In the genomic region with DNA sequence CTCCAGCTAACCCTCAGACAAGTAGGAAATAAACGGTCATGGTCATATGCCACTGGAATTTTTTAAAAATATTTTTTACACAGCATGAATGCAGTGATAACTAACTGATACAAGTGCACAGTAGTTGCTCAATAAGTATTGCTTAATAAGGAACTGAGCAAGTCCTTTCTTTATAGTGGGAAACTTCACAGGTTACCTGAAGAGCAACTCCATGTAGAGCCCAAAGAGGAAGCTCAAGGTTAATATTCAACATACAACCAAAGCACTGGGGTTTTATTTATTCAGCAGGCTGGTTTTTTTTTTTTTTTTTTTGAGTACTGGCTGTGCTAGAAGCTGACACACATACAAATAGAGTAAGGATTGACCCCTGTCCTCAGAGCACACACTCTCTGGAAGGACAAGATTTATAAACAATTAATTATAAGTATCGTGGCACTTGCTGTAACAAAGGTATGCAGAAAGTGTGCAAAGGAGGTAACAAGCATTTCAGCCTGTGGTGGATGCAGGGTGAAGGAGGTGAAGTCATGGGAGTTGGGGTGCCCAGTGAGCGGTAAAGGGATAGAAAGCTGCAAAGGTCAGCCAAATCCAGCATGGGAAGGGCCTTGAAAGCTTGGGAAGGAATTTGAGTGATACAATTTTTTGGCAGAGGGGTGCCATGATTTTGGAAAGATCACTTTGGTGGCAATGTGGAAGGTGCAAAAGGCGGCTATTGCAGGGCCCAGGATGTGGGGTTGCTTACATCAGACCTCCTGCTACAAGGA, we compare ENCODE assay signal across 1 cellular context.
TF ChIP-seq lines count a peak whose summit lies in the region.

No MANE protein-coding gene starts in this region.

TF ChIP-seq in HepG2, 621 proteins besides CTCF, POLR2A, EP300 and RAD21 (continued from another document):
- TF ChIP-seq, protein P1, sequence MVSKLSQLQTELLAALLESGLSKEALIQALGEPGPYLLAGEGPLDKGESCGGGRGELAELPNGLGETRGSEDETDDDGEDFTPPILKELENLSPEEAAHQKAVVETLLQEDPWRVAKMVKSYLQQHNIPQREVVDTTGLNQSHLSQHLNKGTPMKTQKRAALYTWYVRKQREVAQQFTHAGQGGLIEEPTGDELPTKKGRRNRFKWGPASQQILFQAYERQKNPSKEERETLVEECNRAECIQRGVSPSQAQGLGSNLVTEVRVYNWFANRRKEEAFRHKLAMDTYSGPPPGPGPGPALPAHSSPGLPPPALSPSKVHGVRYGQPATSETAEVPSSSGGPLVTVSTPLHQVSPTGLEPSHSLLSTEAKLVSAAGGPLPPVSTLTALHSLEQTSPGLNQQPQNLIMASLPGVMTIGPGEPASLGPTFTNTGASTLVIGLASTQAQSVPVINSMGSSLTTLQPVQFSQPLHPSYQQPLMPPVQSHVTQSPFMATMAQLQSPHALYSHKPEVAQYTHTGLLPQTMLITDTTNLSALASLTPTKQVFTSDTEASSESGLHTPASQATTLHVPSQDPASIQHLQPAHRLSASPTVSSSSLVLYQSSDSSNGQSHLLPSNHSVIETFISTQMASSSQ (IDR thresholded peaks at IDR 0.05; ENCODE audit: low read depth): 0 out of 2 replicates have a peak, but pooled peaks have one; percentile 63
- TF ChIP-seq, protein P1 (CRISPR knock-in tag; IDR thresholded peaks at IDR 0.05; ENCODE audit: borderline replicate concordance): peak; percentile 27; the same call in 1 of the 2 replicates
- no peak for TF ChIP-seq REPIN1 (CRISPR knock-in tag; IDR thresholded peaks at IDR 0.05; ENCODE audit: borderline replicate concordance, low read depth)
- TF ChIP-seq TAF1 (CRISPR knock-in tag; IDR thresholded peaks at IDR 0.05): no peak
- TF ChIP-seq RXRB (CRISPR knock-in tag; IDR thresholded peaks at IDR 0.05; ENCODE audit: borderline replicate concordance): no peak; the same call in 1 of the 2 replicates
- TF ChIP-seq ZNF580 (CRISPR knock-in tag; IDR thresholded peaks at IDR 0.05; ENCODE audit: borderline replicate concordance, low read depth): no peak
- TF ChIP-seq, protein P2, sequence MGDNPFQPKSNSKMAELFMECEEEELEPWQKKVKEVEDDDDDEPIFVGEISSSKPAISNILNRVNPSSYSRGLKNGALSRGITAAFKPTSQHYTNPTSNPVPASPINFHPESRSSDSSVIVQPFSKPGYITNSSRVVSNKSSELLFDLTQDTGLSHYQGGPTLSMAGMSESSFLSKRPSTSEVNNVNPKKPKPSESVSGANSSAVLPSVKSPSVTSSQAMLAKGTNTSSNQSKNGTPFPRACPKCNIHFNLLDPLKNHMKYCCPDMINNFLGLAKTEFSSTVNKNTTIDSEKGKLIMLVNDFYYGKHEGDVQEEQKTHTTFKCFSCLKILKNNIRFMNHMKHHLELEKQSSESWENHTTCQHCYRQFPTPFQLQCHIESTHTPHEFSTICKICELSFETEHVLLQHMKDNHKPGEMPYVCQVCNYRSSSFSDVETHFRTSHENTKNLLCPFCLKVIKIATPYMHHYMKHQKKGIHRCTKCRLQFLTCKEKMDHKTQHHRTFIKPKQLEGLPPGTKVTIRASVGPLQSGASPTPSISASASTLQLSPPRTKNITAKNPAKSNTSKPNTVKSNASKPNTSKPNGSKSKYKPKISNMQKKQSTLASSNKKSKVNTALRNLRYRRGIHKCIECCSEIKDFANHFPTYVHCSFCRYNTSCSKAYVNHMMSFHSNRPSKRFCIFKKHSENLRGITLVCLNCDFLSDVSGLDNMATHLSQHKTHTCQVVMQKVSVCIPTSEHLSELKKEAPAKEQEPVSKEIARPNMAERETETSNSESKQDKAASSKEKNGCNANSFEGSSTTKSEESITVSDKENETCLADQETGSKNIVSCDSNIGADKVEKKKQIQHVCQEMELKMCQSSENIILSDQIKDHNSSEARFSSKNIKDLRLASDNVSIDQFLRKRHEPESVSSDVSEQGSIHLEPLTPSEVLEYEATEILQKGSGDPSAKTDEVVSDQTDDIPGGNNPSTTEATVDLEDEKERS (CRISPR knock-in tag; IDR thresholded peaks at IDR 0.05): 0 out of 2 replicates have a peak, but pooled peaks have one; percentile 55
- TF ChIP-seq ZNF513 (CRISPR knock-in tag; conservative IDR thresholded peaks at IDR 0.05): no peak
- TF ChIP-seq HCFC1 (IDR thresholded peaks at IDR 0.05; ENCODE audit: low read depth, low read length): no peak
- TF ChIP-seq POLR2AphosphoS2 (IDR thresholded peaks at IDR 0.05; ENCODE audit: low read depth, low read length): no peak
- TF ChIP-seq, protein P3, sequence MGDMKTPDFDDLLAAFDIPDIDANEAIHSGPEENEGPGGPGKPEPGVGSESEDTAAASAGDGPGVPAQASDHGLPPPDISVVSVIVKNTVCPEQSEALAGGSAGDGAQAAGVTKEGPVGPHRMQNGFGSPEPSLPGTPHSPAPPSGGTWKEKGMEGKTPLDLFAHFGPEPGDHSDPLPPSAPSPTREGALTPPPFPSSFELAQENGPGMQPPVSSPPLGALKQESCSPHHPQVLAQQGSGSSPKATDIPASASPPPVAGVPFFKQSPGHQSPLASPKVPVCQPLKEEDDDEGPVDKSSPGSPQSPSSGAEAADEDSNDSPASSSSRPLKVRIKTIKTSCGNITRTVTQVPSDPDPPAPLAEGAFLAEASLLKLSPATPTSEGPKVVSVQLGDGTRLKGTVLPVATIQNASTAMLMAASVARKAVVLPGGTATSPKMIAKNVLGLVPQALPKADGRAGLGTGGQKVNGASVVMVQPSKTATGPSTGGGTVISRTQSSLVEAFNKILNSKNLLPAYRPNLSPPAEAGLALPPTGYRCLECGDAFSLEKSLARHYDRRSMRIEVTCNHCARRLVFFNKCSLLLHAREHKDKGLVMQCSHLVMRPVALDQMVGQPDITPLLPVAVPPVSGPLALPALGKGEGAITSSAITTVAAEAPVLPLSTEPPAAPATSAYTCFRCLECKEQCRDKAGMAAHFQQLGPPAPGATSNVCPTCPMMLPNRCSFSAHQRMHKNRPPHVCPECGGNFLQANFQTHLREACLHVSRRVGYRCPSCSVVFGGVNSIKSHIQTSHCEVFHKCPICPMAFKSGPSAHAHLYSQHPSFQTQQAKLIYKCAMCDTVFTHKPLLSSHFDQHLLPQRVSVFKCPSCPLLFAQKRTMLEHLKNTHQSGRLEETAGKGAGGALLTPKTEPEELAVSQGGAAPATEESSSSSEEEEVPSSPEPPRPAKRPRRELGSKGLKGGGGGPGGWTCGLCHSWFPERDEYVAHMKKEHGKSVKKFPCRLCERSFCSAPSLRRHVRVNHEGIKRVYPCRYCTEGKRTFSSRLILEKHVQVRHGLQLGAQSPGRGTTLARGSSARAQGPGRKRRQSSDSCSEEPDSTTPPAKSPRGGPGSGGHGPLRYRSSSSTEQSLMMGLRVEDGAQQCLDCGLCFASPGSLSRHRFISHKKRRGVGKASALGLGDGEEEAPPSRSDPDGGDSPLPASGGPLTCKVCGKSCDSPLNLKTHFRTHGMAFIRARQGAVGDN (CRISPR knock-in tag; IDR thresholded peaks at IDR 0.05): no peak
- TF ChIP-seq, protein P4, sequence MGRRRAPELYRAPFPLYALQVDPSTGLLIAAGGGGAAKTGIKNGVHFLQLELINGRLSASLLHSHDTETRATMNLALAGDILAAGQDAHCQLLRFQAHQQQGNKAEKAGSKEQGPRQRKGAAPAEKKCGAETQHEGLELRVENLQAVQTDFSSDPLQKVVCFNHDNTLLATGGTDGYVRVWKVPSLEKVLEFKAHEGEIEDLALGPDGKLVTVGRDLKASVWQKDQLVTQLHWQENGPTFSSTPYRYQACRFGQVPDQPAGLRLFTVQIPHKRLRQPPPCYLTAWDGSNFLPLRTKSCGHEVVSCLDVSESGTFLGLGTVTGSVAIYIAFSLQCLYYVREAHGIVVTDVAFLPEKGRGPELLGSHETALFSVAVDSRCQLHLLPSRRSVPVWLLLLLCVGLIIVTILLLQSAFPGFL (CRISPR knock-in tag; IDR thresholded peaks at IDR 0.05): no peak
- no peak for TF ChIP-seq NPAS2 (CRISPR knock-in tag; IDR thresholded peaks at IDR 0.05; ENCODE audit: borderline replicate concordance)
- TF ChIP-seq ZBTB4 (CRISPR knock-in tag; IDR thresholded peaks at IDR 0.05; ENCODE audit: borderline replicate concordance): no peak
TF ChIP-seq in HepG2: peak in this region for 41.
